13 cellular contexts compared by ENCODE assay signal in the genomic region with DNA sequence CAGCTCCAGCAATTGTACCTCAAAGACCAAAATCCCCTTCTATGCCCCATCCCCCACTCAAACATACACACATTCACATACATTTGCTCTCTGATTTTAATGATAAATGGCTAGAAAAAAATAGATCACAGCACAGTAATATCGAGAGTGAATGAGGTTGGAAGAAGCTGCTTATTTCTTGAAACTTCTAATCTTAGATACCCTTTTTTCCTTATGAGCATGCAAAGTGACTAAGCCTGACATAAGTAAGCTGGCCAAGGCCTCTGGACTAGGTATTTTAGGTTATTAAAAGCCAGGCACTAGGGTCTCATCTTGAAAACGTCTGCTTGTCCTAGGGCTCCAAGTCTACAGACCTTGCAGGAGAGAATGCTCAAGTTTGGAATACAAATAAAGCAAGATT.
A peak's percentile ranks its signal among the peaks of the same experiment; 100 is the strongest.
DNase-seq lines count a peak whose midpoint lies in the region; ATAC-seq and TF ChIP-seq lines count a peak whose summit lies in the region.
"Had no signal": no experiment of that assay in that cellular context is flagged by ENCODE, and none has a peak within 500 bp of the region (broad histone marks: within the 10 kb centered on the region; RNA-seq: fewer than 3 reads in every experiment).

No MANE protein-coding gene starts in this region.

- in situ Hi-C loops in GM23248 (cut with MboI) = no loop called here

- no peaks in the 10 kb centered on the region for H3K9me2 ChIP-seq in GM23248 (ENCODE audit: insufficient read depth)

- peak; percentile 43 for ATAC-seq in GM18499 (IDR thresholded peaks at IDR 0.05; ENCODE audit: insufficient read depth, unreplicated experiment)
- peak; percentile 60 for ATAC-seq in GM19463 (IDR thresholded peaks at IDR 0.05; ENCODE audit: unreplicated experiment)
- ATAC-seq in HG03159 (IDR thresholded peaks at IDR 0.05; ENCODE audit: unreplicated experiment) = peak; percentile 66
- ATAC-seq: left colon had no signal

- H3K79me2 ChIP-seq in GM23248 (ENCODE audit: insufficient read depth) = 0 out of 2 replicates have a peak, but pooled peaks cover 9% of the 10 kb centered on the region

- intact Hi-C loops in colonic mucosa (cut with DNase I) = no loop called here

- WGBS in GM23248 (ENCODE audit: low coverage in 1 of 2, low lambda C conversion rate in 2 of 2, missing lambda C conversion rate in 2 of 2), 2 experiments = 51 to 62% methylated on average over 2 of the region's 2 CpGs

- TF ChIP-seq CTCF in colonic mucosa (IDR thresholded peaks at IDR 0.05) = no peak

- H3K27me3 Mint-ChIP-seq in immature natural killer cell (ENCODE audit: low read depth in 3 of 3) = peaks cover 0 to 33% (median 16%) of the 10 kb centered on the region in 3 donors

- H2AFZ ChIP-seq in GM23248 = no peak overlapping the region

- H3K4me1 Mint-ChIP-seq in immature natural killer cell = peaks cover 84 to 95% of the 10 kb centered on the region in 2 donors

- H3K4me3 Mint-ChIP-seq in immature natural killer cell = peak overlapping the region; percentile 3 to 64 (median 41)

- H3K36me3 ChIP-seq in colonic mucosa (no peaks in the 10 kb centered on the region), GM23248 (ENCODE audit: low read depth) (peaks cover 8% of the 10 kb centered on the region; the same call in 1 of the 2 replicates)
- H3K36me3 ChIP-seq: HAP-1 had no signal

- no peaks in the 10 kb centered on the region for H3K9me3 Mint-ChIP-seq in immature natural killer cell

- H3K27me3 ChIP-seq in colonic mucosa = no peaks in the 10 kb centered on the region
- H3K27me3 ChIP-seq in GM23248 (replicated peaks; ENCODE audit: insufficient read depth) = no peaks in the 10 kb centered on the region

- H4K20me1 ChIP-seq in GM23248 (ENCODE audit: insufficient read depth) = no peaks in the 10 kb centered on the region

- peaks cover 42% of the 10 kb centered on the region for H3F3A ChIP-seq in GM23248 (ENCODE audit: insufficient read depth)

- no peak overlapping the region for H3K4me3 ChIP-seq in colonic mucosa
- H3K4me3 ChIP-seq in GM23248 = no peak overlapping the region
- H3K4me3 ChIP-seq: HAP-1, SK-N-MC had no signal

- H3K9me3 ChIP-seq in colonic mucosa = no peaks in the 10 kb centered on the region
- H3K9me3 ChIP-seq in GM23248 (ENCODE audit: low read depth) = no peaks in the 10 kb centered on the region
- H3K9me3 ChIP-seq: HAP-1 had no signal

- H3K36me3 Mint-ChIP-seq in immature natural killer cell = peaks cover 11 to 38% (median 12%) of the 10 kb centered on the region in 3 donors

- H3K4me1 ChIP-seq in colonic mucosa = no peaks in the 10 kb centered on the region
- H3K4me1 ChIP-seq in GM23248 (ENCODE audit: insufficient read depth) = peaks cover 53% of the 10 kb centered on the region
- H3K4me1 ChIP-seq: HAP-1 had no signal

- DNase-seq in immature natural killer cell (no peak), H4 (ENCODE audit: low spot score) (no peak), colonic mucosa (no peak), GM23248 (no peak), NCI-H2081 (lab: John Stamatoyannopoulos, UW) (no peak)
- DNase-seq: DMS53, left colon, MM.1S had no signal

- no peak overlapping the region for H3K4me2 ChIP-seq in GM23248 (ENCODE audit: unreplicated experiment)

- peak overlapping the region; percentile 66 to 93 (median 82) for H3K27ac Mint-ChIP-seq in immature natural killer cell

- H3K27ac ChIP-seq in colonic mucosa (no peak overlapping the region), GM23248 (no peak overlapping the region)
- H3K27ac ChIP-seq: SK-N-MC had no signal

- no peak overlapping the region for H3K9ac ChIP-seq in colonic mucosa (ENCODE audit: low read depth in 2 of 2, low read length in 2 of 2)
- no peak overlapping the region for H3K9ac ChIP-seq in GM23248
